1 cellular context compared by ENCODE assay signal in genomic region chr3:177195242-177195940, GRCh38.
A peak's percentile ranks its signal among the peaks of the same experiment; 100 is the strongest.
TF ChIP-seq lines count a peak whose summit lies in the region.

No MANE protein-coding gene starts in this region.

TF ChIP-seq in K562, 482 proteins besides CTCF, POLR2A, EP300 and RAD21 (continued from another document and continues in another):
- TF ChIP-seq STAT5A (IDR thresholded peaks at IDR 0.05; ENCODE audit: borderline replicate concordance, low read length) = 0 out of 2 replicates have a peak, but pooled peaks have one; percentile 36
- TF ChIP-seq TCF3 (CRISPR knock-in tag; IDR thresholded peaks at IDR 0.05) = no peak
- peak; percentile 10; the same call in 1 of the 2 replicates for TF ChIP-seq GTF2E2 (tag; IDR thresholded peaks at IDR 0.05)
- TF ChIP-seq, protein P1, sequence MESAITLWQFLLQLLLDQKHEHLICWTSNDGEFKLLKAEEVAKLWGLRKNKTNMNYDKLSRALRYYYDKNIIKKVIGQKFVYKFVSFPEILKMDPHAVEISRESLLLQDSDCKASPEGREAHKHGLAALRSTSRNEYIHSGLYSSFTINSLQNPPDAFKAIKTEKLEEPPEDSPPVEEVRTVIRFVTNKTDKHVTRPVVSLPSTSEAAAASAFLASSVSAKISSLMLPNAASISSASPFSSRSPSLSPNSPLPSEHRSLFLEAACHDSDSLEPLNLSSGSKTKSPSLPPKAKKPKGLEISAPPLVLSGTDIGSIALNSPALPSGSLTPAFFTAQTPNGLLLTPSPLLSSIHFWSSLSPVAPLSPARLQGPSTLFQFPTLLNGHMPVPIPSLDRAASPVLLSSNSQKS (CRISPR knock-in tag; IDR thresholded peaks at IDR 0.05) = no peak
- peak; percentile 41 for TF ChIP-seq TEAD4 (IDR thresholded peaks at IDR 0.05; ENCODE audit: low read length)
- no peak for TF ChIP-seq TEAD4 (CRISPR knock-in tag; IDR thresholded peaks at IDR 0.05; ENCODE audit: borderline replicate concordance)
- TF ChIP-seq DEAF1 (CRISPR knock-in tag; IDR thresholded peaks at IDR 0.05) = no peak
- peak; percentile 46 for TF ChIP-seq RBFOX2 (IDR thresholded peaks at IDR 0.05; ENCODE audit: low read depth, low read length)
- no peak for TF ChIP-seq ID3 (CRISPR knock-in tag; IDR thresholded peaks at IDR 0.05)
- TF ChIP-seq ID3 (tag; IDR thresholded peaks at IDR 0.05) = no peak
- TF ChIP-seq AFF1 (IDR thresholded peaks at IDR 0.05; ENCODE audit: low read depth in 1 of 2, partially characterized antibody in 2 of 2) = peak; percentile 5 to 8
- TF ChIP-seq NR1H2 (CRISPR knock-in tag; IDR thresholded peaks at IDR 0.05) = no peak
- no peak for TF ChIP-seq HSF4 (CRISPR knock-in tag; IDR thresholded peaks at IDR 0.05; ENCODE audit: borderline replicate concordance)
- no peak for TF ChIP-seq ZNF212 (CRISPR knock-in tag; IDR thresholded peaks at IDR 0.05)
- 0 out of 4 replicates have a peak, but pooled peaks have one; percentile 26 to 34 for TF ChIP-seq MNT (conservative IDR thresholded peaks at IDR 0.05)
- TF ChIP-seq ATF7 (IDR thresholded peaks at IDR 0.05) = no peak
- TF ChIP-seq HMBOX1 (IDR thresholded peaks at IDR 0.05) = peak; percentile 84
- TF ChIP-seq ZKSCAN8 (CRISPR knock-in tag; IDR thresholded peaks at IDR 0.05) = no peak
- TF ChIP-seq, protein P2, sequence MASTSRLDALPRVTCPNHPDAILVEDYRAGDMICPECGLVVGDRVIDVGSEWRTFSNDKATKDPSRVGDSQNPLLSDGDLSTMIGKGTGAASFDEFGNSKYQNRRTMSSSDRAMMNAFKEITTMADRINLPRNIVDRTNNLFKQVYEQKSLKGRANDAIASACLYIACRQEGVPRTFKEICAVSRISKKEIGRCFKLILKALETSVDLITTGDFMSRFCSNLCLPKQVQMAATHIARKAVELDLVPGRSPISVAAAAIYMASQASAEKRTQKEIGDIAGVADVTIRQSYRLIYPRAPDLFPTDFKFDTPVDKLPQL (IDR thresholded peaks at IDR 0.05; ENCODE audit: extremely low read depth, insufficient read length) = no peak
- TF ChIP-seq MEIS2 (IDR thresholded peaks at IDR 0.05; ENCODE audit: partially characterized antibody) = no peak
- TF ChIP-seq HBP1 (CRISPR knock-in tag; IDR thresholded peaks at IDR 0.05) = no peak
- TF ChIP-seq RB1 (IDR thresholded peaks at IDR 0.05; ENCODE audit: low read depth) = no peak
- TF ChIP-seq GATA2 (CRISPR knock-in tag; IDR thresholded peaks at IDR 0.05) = no peak
- TF ChIP-seq PML (IDR thresholded peaks at IDR 0.05; ENCODE audit: low read length) = no peak
- no peak for TF ChIP-seq BRF1 (IDR thresholded peaks at IDR 0.05; ENCODE audit: borderline replicate concordance, extremely low read depth, insufficient read length)
- TF ChIP-seq, protein P3, sequence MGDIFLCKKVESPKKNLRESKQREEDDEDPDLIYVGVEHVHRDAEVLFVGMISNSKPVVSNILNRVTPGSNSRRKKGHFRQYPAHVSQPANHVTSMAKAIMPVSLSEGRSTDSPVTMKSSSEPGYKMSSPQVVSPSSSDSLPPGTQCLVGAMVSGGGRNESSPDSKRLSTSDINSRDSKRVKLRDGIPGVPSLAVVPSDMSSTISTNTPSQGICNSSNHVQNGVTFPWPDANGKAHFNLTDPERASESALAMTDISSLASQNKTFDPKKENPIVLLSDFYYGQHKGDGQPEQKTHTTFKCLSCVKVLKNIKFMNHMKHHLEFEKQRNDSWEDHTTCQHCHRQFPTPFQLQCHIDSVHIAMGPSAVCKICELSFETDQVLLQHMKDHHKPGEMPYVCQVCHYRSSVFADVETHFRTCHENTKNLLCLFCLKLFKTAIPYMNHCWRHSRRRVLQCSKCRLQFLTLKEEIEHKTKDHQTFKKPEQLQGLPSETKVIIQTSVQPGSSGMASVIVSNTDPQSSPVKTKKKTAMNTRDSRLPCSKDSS (IDR thresholded peaks at IDR 0.05; ENCODE audit: low read depth, partially characterized antibody) = no peak
- no peak for TF ChIP-seq ZBTB5 (IDR thresholded peaks at IDR 0.05)
- TF ChIP-seq BCLAF1 (IDR thresholded peaks at IDR 0.05; ENCODE audit: borderline replicate concordance in 1 of 2, control insufficient read depth in 1 of 2, low read depth in 2 of 2, low read length in 1 of 2) = no peak
- TF ChIP-seq HDAC8 (tag; IDR thresholded peaks at IDR 0.05) = no peak
- no peak for TF ChIP-seq ZFP36 (IDR thresholded peaks at IDR 0.05; ENCODE audit: low read depth, low read length, partially characterized antibody)
- TF ChIP-seq EP400 (IDR thresholded peaks at IDR 0.05) = peak; percentile 56
- TF ChIP-seq EZH2 (IDR thresholded peaks at IDR 0.05; ENCODE audit: borderline replicate concordance, low read depth, low read length) = no peak
- peak; percentile 32; the same call in 1 of the 2 replicates for TF ChIP-seq CHD2 (IDR thresholded peaks at IDR 0.05; ENCODE audit: low read depth, low read length)
- no peak for TF ChIP-seq RHOXF2B (CRISPR knock-in tag; conservative IDR thresholded peaks at IDR 0.05)
- TF ChIP-seq NELFE (IDR thresholded peaks at IDR 0.05; ENCODE audit: insufficient read depth, insufficient read length) = no peak
- no peak for TF ChIP-seq YBX1 (IDR thresholded peaks at IDR 0.05)
- TF ChIP-seq XRCC5 (IDR thresholded peaks at IDR 0.05; ENCODE audit: low read depth, low read length) = no peak
- 0 out of 2 replicates have a peak, but pooled peaks have one; percentile 36 for TF ChIP-seq ARID1B (IDR thresholded peaks at IDR 0.05)
- TF ChIP-seq NFRKB (IDR thresholded peaks at IDR 0.05; ENCODE audit: low read depth) = peak; percentile 61
- TF ChIP-seq JUND (IDR thresholded peaks at IDR 0.05; ENCODE audit: borderline replicate concordance, low read depth, low read length) = 0 out of 2 replicates have a peak, but pooled peaks have one; percentile 18
- TF ChIP-seq JUND (tag; IDR thresholded peaks at IDR 0.05; ENCODE audit: borderline replicate concordance, low read depth, low read length) = no peak
- TF ChIP-seq POLR2G (IDR thresholded peaks at IDR 0.05; ENCODE audit: low read depth, low read length) = 0 out of 2 replicates have a peak, but pooled peaks have one; percentile 41
- TF ChIP-seq TBP (optimal IDR thresholded peaks at IDR 0.05; ENCODE audit: low read depth, low read length) = peak; percentile 33
